Comparison of ENCODE assay signal across 1 cellular context in the genomic region with DNA sequence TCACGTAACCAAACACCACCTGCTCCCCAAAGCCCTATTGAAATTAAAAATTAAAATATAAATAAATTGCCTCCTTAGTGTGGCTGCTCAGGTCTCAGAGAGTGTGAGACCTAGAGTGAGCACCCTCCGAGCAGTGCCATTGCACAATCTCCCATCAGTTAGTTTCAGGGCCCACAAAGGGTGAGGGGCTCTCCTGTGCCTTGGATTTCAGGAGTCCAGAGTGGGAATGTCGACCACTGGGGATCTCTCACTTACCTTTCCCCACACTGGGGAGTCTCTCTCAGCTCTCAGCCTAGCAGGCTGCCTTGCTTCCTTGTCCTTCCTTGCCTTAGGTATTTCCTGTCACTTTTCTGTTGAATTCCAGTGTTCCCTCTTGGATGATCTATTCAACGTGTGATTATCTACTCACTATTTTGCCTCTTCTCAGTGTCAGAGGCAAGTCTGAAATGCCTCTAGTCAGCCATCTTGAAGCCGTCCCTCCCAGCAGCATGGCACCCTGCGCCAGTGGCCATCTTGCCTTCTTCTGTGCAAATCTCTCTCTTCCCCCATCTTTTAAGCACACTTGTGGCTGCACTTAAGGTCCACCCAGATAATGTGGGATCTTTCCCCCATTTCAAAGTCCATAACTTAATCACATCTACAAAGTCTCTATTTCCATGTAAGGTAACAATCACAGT.
TF ChIP-seq lines count a peak whose summit lies in the region.

No MANE protein-coding gene starts in this region.

TF ChIP-seq in H1, 55 proteins besides CTCF, POLR2A, EP300 and RAD21:
- TF ChIP-seq GABPA (IDR thresholded peaks at IDR 0.05; ENCODE audit: borderline replicate concordance, insufficient read depth, low read length), result no peak
- TF ChIP-seq YY1 (IDR thresholded peaks at IDR 0.05; ENCODE audit: low read depth, low read length), result peak; percentile 71
TF ChIP-seq in H1: peak in this region for 1.
